8 cellular contexts compared by ENCODE assay signal in genomic region chr11:2886191-2886894, GRCh38. TPM values are rescaled to one million over a fixed set of nuclear protein-coding genes. Genes with fewer than 3 reads are reported as not detected.
DNase-seq lines count a peak whose midpoint lies in the region; ATAC-seq and TF ChIP-seq lines count a peak whose summit lies in the region.

No MANE protein-coding gene starts in this region.

- no peak overlapping the region for H3K4me3 Mint-ChIP-seq in HFFc6
- peak overlapping the region; percentile 9 for H3K4me3 Mint-ChIP-seq in activated T-helper 1 cell treated with anti-CD3 and anti-CD28 coated beads, Interleukin-12 subunit alpha, Interleukin-12 subunit beta, Interleukin-2, Interleukin-4 antibody, amounts not matched to agents 30 ng/mL and 10 ng/mL and 1 ng/mL, durations not matched to agents 14 hours and 24 hours and 36 hours
- H3K4me3 Mint-ChIP-seq in stimulated activated effector memory CD8-positive, alpha-beta T cell treated with anti-CD3 and anti-CD28 coated beads, Interleukin-12 subunit alpha, Interleukin-12 subunit beta, amount 100 ng/mL, for 72 hours, result peak overlapping the region; percentile 43

- H3K27me3 Mint-ChIP-seq in HFFc6 (ENCODE audit: insufficient read depth), result peaks cover 19% of the 10 kb centered on the region
- H3K27me3 Mint-ChIP-seq in activated T-helper 1 cell treated with anti-CD3 and anti-CD28 coated beads, Interleukin-12 subunit alpha, Interleukin-12 subunit beta, Interleukin-2, Interleukin-4 antibody, amounts not matched to agents 30 ng/mL and 10 ng/mL and 1 ng/mL, durations not matched to agents 14 hours and 24 hours and 36 hours (ENCODE audit: insufficient read depth), result peaks cover 18% of the 10 kb centered on the region

- peak; percentile 1 for ATAC-seq in stimulated activated effector memory CD8-positive, alpha-beta T cell treated with anti-CD3 and anti-CD28 coated beads, Interleukin-12 subunit alpha, Interleukin-12 subunit beta, amount 100 ng/mL, for 72 hours
- ATAC-seq in activated CD4-positive, CD25-positive, alpha-beta regulatory T cell treated with anti-CD3 and anti-CD28 coated beads, Interleukin-2, amount 50 U/mL, for 24 hours, result no peak
- ATAC-seq in GM21619 (IDR thresholded peaks at IDR 0.05; ENCODE audit: unreplicated experiment), result no peak
- no peak for ATAC-seq in GM18868 (IDR thresholded peaks at IDR 0.05; ENCODE audit: unreplicated experiment)

- intact Hi-C loops in activated T-helper 1 cell treated with anti-CD3 and anti-CD28 coated beads, Interleukin-12 subunit alpha, Interleukin-12 subunit beta, Interleukin-2, Interleukin-4 antibody, amounts not matched to agents 30 ng/mL and 10 ng/mL and 1 ng/mL, durations not matched to agents 14 hours and 24 hours and 36 hours (cut with micrococcal nuclease), result loop anchor here (5.0 kb wide), 2 partner anchors 101 to 206 kb away; no protein-coding TSS in a partner anchor

- peaks cover 21% of the 10 kb centered on the region for H3K4me1 ChIP-seq in iPS-18a (ENCODE audit: control insufficient read depth, low read depth, low read length)

- H3K27me3 ChIP-seq in iPS-18a (ENCODE audit: control insufficient read depth, insufficient read depth, low read length), result peaks cover 62% of the 10 kb centered on the region

- H3K9me3 Mint-ChIP-seq in HFFc6, result no peaks in the 10 kb centered on the region
- no peaks in the 10 kb centered on the region for H3K9me3 Mint-ChIP-seq in activated T-helper 1 cell treated with anti-CD3 and anti-CD28 coated beads, Interleukin-12 subunit alpha, Interleukin-12 subunit beta, Interleukin-2, Interleukin-4 antibody, amounts not matched to agents 30 ng/mL and 10 ng/mL and 1 ng/mL, durations not matched to agents 14 hours and 24 hours and 36 hours
- H3K9me3 Mint-ChIP-seq in stimulated activated effector memory CD8-positive, alpha-beta T cell treated with anti-CD3 and anti-CD28 coated beads, Interleukin-12 subunit alpha, Interleukin-12 subunit beta, amount 100 ng/mL, for 72 hours, result no peaks in the 10 kb centered on the region

- TF ChIP-seq CTCF in HFFc6 (IDR thresholded peaks at IDR 0.05), result peak; percentile 37; the same call in 1 of the 2 replicates

- H3K9ac ChIP-seq in iPS-18a (ENCODE audit: low read length), result no peak overlapping the region

- no peaks in the 10 kb centered on the region for H3K36me3 ChIP-seq in iPS-18a (ENCODE audit: control insufficient read depth, low read depth, low read length)

- no peak overlapping the region for H3K27ac ChIP-seq in iPS-18a (ENCODE audit: low read length)

- H3K4me3 ChIP-seq in iPS-18a (ENCODE audit: low read length), result peak overlapping the region; percentile 33

- no peaks in the 10 kb centered on the region for H3K4me1 Mint-ChIP-seq in HFFc6 (ENCODE audit: low read depth)
- peaks cover 2% of the 10 kb centered on the region for H3K4me1 Mint-ChIP-seq in activated T-helper 1 cell treated with anti-CD3 and anti-CD28 coated beads, Interleukin-12 subunit alpha, Interleukin-12 subunit beta, Interleukin-2, Interleukin-4 antibody, amounts not matched to agents 30 ng/mL and 10 ng/mL and 1 ng/mL, durations not matched to agents 14 hours and 24 hours and 36 hours (ENCODE audit: low read depth)
- H3K4me1 Mint-ChIP-seq in stimulated activated effector memory CD8-positive, alpha-beta T cell treated with anti-CD3 and anti-CD28 coated beads, Interleukin-12 subunit alpha, Interleukin-12 subunit beta, amount 100 ng/mL, for 72 hours, result peaks cover 26% of the 10 kb centered on the region

- H3K36me3 Mint-ChIP-seq in HFFc6 (ENCODE audit: low read depth), result no peaks in the 10 kb centered on the region
- H3K36me3 Mint-ChIP-seq in activated T-helper 1 cell treated with anti-CD3 and anti-CD28 coated beads, Interleukin-12 subunit alpha, Interleukin-12 subunit beta, Interleukin-2, Interleukin-4 antibody, amounts not matched to agents 30 ng/mL and 10 ng/mL and 1 ng/mL, durations not matched to agents 14 hours and 24 hours and 36 hours (ENCODE audit: low read depth), result no peaks in the 10 kb centered on the region
- peaks cover 14% of the 10 kb centered on the region for H3K36me3 Mint-ChIP-seq in stimulated activated effector memory CD8-positive, alpha-beta T cell treated with anti-CD3 and anti-CD28 coated beads, Interleukin-12 subunit alpha, Interleukin-12 subunit beta, amount 100 ng/mL, for 72 hours

- no peaks in the 10 kb centered on the region for H3K9me3 ChIP-seq in iPS-18a (ENCODE audit: control insufficient read depth, low read depth, low read length)

- H3K27ac Mint-ChIP-seq in HFFc6, result no peak overlapping the region
- no peak overlapping the region for H3K27ac Mint-ChIP-seq in activated T-helper 1 cell treated with anti-CD3 and anti-CD28 coated beads, Interleukin-12 subunit alpha, Interleukin-12 subunit beta, Interleukin-2, Interleukin-4 antibody, amounts not matched to agents 30 ng/mL and 10 ng/mL and 1 ng/mL, durations not matched to agents 14 hours and 24 hours and 36 hours
- no peak overlapping the region for H3K27ac Mint-ChIP-seq in stimulated activated effector memory CD8-positive, alpha-beta T cell treated with anti-CD3 and anti-CD28 coated beads, Interleukin-12 subunit alpha, Interleukin-12 subunit beta, amount 100 ng/mL, for 72 hours

- peak; percentile 52 for DNase-seq in GM03348 (ENCODE audit: low spot score)
- no peak for DNase-seq in HFFc6
- no peak for DNase-seq in activated T-helper 1 cell treated with anti-CD3 and anti-CD28 coated beads, Interleukin-12 subunit alpha, Interleukin-12 subunit beta, Interleukin-2, Interleukin-4 antibody, amounts not matched to agents 30 ng/mL and 10 ng/mL and 1 ng/mL, durations not matched to agents 14 hours and 24 hours and 36 hours (ENCODE audit: low spot score)
- DNase-seq in stimulated activated effector memory CD8-positive, alpha-beta T cell treated with anti-CD3 and anti-CD28 coated beads, Interleukin-12 subunit alpha, Interleukin-12 subunit beta, amount 100 ng/mL, for 72 hours (ENCODE audit: low spot score in 2 of 2), result no peak

RNA-seq across cellular contexts. Expression of gene CDKN1C, which starts 0.8 kb away (rescaled TPM):
- total RNA-seq in HFFc6 (2021; fragmentation: NEBNext Ultra II Directional; extraction: Animal tissue kit (Norgen Biotek cat#: 25700)), result under 1 TPM in 2 of 6 experiments, not detected in 4; 0.17 to 0.24 TPM
- 3.1 and 3.9 TPM in 2 replicates for total RNA-seq in activated T-helper 1 cell treated with anti-CD3 and anti-CD28 coated beads, Interleukin-12 subunit alpha, Interleukin-12 subunit beta, Interleukin-2, Interleukin-4 antibody, amounts not matched to agents 30 ng/mL and 10 ng/mL and 1 ng/mL, durations not matched to agents 14 hours and 24 hours and 36 hours

RNA-seq across cellular contexts. Expression of gene PHLDA2, which starts 42.9 kb away (rescaled TPM):
- 100 to 1,000 TPM; 102 to 149 (median 125) TPM for total RNA-seq in HFFc6 (2021; fragmentation: NEBNext Ultra II Directional; extraction: Animal tissue kit (Norgen Biotek cat#: 25700))
- total RNA-seq in activated T-helper 1 cell treated with anti-CD3 and anti-CD28 coated beads, Interleukin-12 subunit alpha, Interleukin-12 subunit beta, Interleukin-2, Interleukin-4 antibody, amounts not matched to agents 30 ng/mL and 10 ng/mL and 1 ng/mL, durations not matched to agents 14 hours and 24 hours and 36 hours, result 25.7 and 28.0 TPM in 2 replicates
